Comparison of ENCODE assay signal across 20 cellular contexts in the genomic region with DNA sequence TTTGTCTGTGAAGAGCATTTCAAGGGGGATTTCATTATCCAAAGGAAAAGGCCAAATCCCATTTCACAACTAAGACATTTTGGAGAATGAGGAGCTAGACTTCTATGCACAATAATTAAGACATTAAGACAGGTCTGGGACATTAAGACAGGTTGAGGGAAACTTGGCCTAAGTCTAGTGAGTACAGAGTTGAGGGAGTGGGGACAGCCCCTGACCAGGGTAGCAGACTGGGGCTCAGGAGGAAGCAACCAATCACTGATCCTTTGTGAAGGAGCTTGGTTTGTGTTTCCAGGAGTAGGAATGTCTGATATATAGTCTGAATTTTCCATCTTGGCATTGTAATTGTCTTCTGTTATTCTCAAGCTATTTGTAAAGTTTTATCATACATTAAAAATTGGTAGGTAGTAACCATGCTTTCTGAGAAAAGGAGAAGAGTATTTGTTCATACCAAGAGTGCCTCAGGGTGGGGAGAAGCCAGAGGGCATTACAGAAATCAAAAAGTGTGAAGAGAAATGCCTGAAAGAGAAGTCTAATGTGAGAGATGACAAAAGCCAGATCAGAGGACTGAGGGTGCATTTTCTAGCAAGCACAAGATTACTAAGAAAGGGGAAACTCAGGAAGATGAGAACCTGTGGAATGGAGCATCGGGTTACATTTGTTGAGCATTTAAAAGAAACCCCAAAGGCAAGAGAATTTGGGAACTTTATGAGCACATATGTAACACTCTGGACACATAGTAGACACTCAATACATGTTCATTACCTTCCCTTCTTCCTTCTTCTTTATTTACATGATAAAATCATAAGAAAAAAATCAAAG.
"Had no signal": no experiment of that assay in that cellular context is flagged by ENCODE, and none has a peak within 500 bp of the region (broad histone marks: within the 10 kb centered on the region; RNA-seq: fewer than 3 reads in every experiment).

No MANE protein-coding gene starts in this region.

- H3K9me3 Mint-ChIP-seq: activated naive CD8-positive, alpha-beta T cell treated with anti-CD3 and anti-CD28 coated beads for 36 hours; stimulated activated naive CD8-positive, alpha-beta T cell treated with anti-CD3 and anti-CD28 coated beads, Interleukin-15, Interleukin-2, amounts not matched to agents 100 ng/mL and 50 ng/mL, for 24 hours; T-helper 2 cell treated with Interferon-gamma antibody and Interleukin-4, amounts not matched to agents 5 μg/mL and 100 μg/mL, for 36 hours had no signal

- H3K36me3 ChIP-seq: prostate gland, vagina had no signal

- ATAC-seq: naive thymus-derived CD4-positive, alpha-beta T cell; sciatic nerve had no signal

- H3K36me3 Mint-ChIP-seq: activated naive CD8-positive, alpha-beta T cell treated with anti-CD3 and anti-CD28 coated beads for 36 hours had no signal

- H3K4me3 Mint-ChIP-seq: activated naive CD8-positive, alpha-beta T cell treated with anti-CD3 and anti-CD28 coated beads for 36 hours; naive thymus-derived CD4-positive, alpha-beta T cell; stimulated activated naive CD8-positive, alpha-beta T cell treated with anti-CD3 and anti-CD28 coated beads, Interleukin-15, Interleukin-2, amounts not matched to agents 100 ng/mL and 50 ng/mL, for 24 hours; T-helper 2 cell treated with Interferon-gamma antibody and Interleukin-4, amounts not matched to agents 5 μg/mL and 100 μg/mL, for 36 hours had no signal

- H3K4me3 ChIP-seq: coronary artery, prostate gland, testis, vagina had no signal

- H3K27me3 Mint-ChIP-seq: naive thymus-derived CD4-positive, alpha-beta T cell; stimulated activated naive CD8-positive, alpha-beta T cell treated with anti-CD3 and anti-CD28 coated beads, Interleukin-15, Interleukin-2, amounts not matched to agents 100 ng/mL and 50 ng/mL, for 24 hours had no signal

- H3K4me1 Mint-ChIP-seq: activated naive CD8-positive, alpha-beta T cell treated with anti-CD3 and anti-CD28 coated beads for 36 hours; naive thymus-derived CD4-positive, alpha-beta T cell had no signal

- H3K27me3 ChIP-seq: testis, vagina had no signal

- H3K9me3 ChIP-seq: prostate gland, testis, vagina had no signal

- H3K27ac ChIP-seq: prostate gland, testis had no signal

- DNase-seq: activated CD4-positive, alpha-beta T cell treated with anti-CD3 and anti-CD28 coated beads, Interleukin-2, amount 50 U/mL, for 48 hours; activated CD4-positive, CD25-positive, alpha-beta regulatory T cell treated with anti-CD3 and anti-CD28 coated beads, Interleukin-2, amount 50 U/mL, for 72 hours; activated gamma-delta T cell; activated naive CD8-positive, alpha-beta T cell treated with anti-CD3 and anti-CD28 coated beads for 36 hours; activated T-cell treated with anti-CD3 and anti-CD28 coated beads, Interleukin-2, amount 50 U/mL, for 48 hours; effector CD8-positive, alpha-beta T cell; kidney glomerular epithelial cell; midbrain; naive thymus-derived CD4-positive, alpha-beta T cell; occipital lobe; stimulated activated CD4-positive, alpha-beta T cell treated with anti-CD3 and anti-CD28 coated beads, Interleukin-12 subunit alpha, Interleukin-12 subunit beta, amount 100 ng/mL, for 4 hours; stimulated activated CD4-positive, alpha-beta T cell treated with anti-CD3 and anti-CD28 coated beads, Interleukin-2, amount 100 ng/mL, for 48 hours; SW 1271; testis had no signal

- H3K27ac Mint-ChIP-seq: activated naive CD8-positive, alpha-beta T cell treated with anti-CD3 and anti-CD28 coated beads for 36 hours; naive thymus-derived CD4-positive, alpha-beta T cell; stimulated activated naive CD8-positive, alpha-beta T cell treated with anti-CD3 and anti-CD28 coated beads, Interleukin-15, Interleukin-2, amounts not matched to agents 100 ng/mL and 50 ng/mL, for 24 hours; T-helper 2 cell treated with Interferon-gamma antibody and Interleukin-4, amounts not matched to agents 5 μg/mL and 100 μg/mL, for 36 hours had no signal
